8 cellular contexts compared by ENCODE assay signal in the genomic region with DNA sequence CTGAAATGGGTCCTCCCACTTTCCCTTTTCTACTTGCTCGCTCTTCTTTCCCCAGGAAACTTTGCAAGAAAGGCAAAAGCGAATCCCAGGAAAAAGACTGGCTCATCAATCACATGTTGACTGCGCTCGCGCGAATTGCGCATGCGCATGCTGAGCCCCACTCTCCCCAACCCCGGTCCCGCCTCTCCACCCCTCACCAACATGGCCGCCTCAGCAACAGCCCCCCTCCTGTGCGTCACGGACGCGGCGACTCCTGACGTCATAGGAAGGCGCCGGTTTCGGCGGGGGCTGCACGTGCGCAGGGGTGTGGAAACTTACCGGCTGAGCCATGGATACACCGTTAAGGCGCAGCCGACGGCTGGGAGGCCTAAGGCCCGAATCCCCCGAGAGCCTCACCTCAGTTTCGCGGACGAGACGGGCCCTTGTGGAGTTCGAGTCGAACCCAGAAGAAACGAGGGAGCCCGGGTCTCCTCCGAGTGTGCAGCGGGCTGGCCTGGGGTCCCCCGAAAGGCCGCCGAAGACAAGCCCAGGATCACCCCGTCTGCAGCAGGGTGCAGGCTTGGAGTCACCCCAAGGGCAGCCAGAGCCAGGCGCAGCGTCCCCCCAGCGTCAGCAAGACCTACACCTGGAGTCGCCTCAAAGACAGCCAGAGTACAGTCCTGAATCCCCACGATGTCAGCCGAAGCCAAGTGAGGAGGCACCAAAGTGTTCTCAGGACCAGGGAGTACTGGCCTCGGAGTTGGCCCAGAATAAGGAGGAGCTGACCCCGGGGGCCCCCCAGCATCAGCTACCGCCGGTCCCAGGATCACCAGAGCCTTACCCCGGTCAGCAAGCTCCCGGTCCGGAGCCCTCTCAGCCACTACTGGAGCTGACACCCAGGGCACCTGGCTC. TPM values are rescaled to one million over a fixed set of nuclear protein-coding genes. Genes with fewer than 3 reads are reported as not detected.
DNase-seq lines count a peak whose midpoint lies in the region; ATAC-seq and TF ChIP-seq lines count a peak whose summit lies in the region.

A gene with protein sequence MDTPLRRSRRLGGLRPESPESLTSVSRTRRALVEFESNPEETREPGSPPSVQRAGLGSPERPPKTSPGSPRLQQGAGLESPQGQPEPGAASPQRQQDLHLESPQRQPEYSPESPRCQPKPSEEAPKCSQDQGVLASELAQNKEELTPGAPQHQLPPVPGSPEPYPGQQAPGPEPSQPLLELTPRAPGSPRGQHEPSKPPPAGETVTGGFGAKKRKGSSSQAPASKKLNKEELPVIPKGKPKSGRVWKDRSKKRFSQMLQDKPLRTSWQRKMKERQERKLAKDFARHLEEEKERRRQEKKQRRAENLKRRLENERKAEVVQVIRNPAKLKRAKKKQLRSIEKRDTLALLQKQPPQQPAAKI (plus strand): TSS at position 317 of the 891 bp plus-strand sequence. CDS start 12 bp downstream, at position 329.

- in situ Hi-C loops in GM13976 (cut with MboI; ENCODE audit: low sequenced_read_pairs, unreplicated experiment), result loop anchor here (25.0 kb wide), 1 partner anchor 345 kb away; no protein-coding TSS in a partner anchor

- H3K36me3 Mint-ChIP-seq in T-helper 17 cell (ENCODE audit: low read depth) (peaks cover 9% of the 10 kb centered on the region), type B pancreatic cell (no peaks in the 10 kb centered on the region)

- H3K9me3 Mint-ChIP-seq in type B pancreatic cell, result no peaks in the 10 kb centered on the region

- no peaks in the 10 kb centered on the region for H3K9me3 ChIP-seq in T-helper 17 cell (ENCODE audit: control insufficient read depth, low read length, poor library complexity, severe bottlenecking)

- DNase-seq in GM13976 (ENCODE audit: low spot score) (peak; percentile 100), NCI-H146 (lab: John Stamatoyannopoulos, UW) (peak; percentile 95), T-helper 17 cell (peak; percentile 95 to 100 (median 96)), amniotic stem cell (lab: John Stamatoyannopoulos, UW) (peak; percentile 77), left cardiac atrium (peak; percentile 97), posterior cingulate gyrus (peak; percentile 93 to 99 (median 95)), type B pancreatic cell (ENCODE audit: extremely low spot score, unreplicated experiment) (peak; percentile 99)

- peak; percentile 89 for ATAC-seq in HG02798 (IDR thresholded peaks at IDR 0.05; ENCODE audit: poor library complexity, unreplicated experiment)
- ATAC-seq in T-helper 17 cell, result peak; percentile 96
- peak; percentile 96 to 97 for ATAC-seq in left cardiac atrium

- H3K27me3 Mint-ChIP-seq in T-helper 17 cell (no peaks in the 10 kb centered on the region), type B pancreatic cell (no peaks in the 10 kb centered on the region)

- peaks cover 41% of the 10 kb centered on the region for H3K4me1 Mint-ChIP-seq in T-helper 17 cell
- H3K4me1 Mint-ChIP-seq in type B pancreatic cell (ENCODE audit: unreplicated experiment), result peaks cover 37% of the 10 kb centered on the region

- peak within 1 kb of the TSS; percentile 92 for H3K4me3 Mint-ChIP-seq in T-helper 17 cell
- peak within 1 kb of the TSS; percentile 91 for H3K4me3 Mint-ChIP-seq in type B pancreatic cell

- TF ChIP-seq CTCF in GM13976 (IDR thresholded peaks at IDR 0.05; ENCODE audit: borderline replicate concordance, control extremely low read depth, extremely low read depth, insufficient read depth, missing control alignments), result no peak
- no peak for TF ChIP-seq CTCF in type B pancreatic cell (conservative IDR thresholded peaks at IDR 0.05)

- peak within 1 kb of the TSS; percentile 96 for H3K27ac Mint-ChIP-seq in T-helper 17 cell
- peak within 1 kb of the TSS; percentile 92 for H3K27ac Mint-ChIP-seq in type B pancreatic cell

- intact Hi-C loops in left cardiac atrium (cut with DNase I), result no loop called here
- intact Hi-C loops in posterior cingulate gyrus (cut with DNase I), result loop anchor here (10.0 kb wide), 1 partner anchor 323 kb away; the partner anchor contains the start of gene VPS37C

RNA-seq across cellular contexts. Expression of the gene that starts here (rescaled TPM):
- total RNA-seq in T-helper 17 cell (10 to 100 TPM in 1 of 2 donors, 1 to 10 TPM in 1; 9.2 to 13.1 TPM), left cardiac atrium (10 to 100 TPM in 1 of 2 donors, 1 to 10 TPM in 1; 8.7 to 19.2 TPM), type B pancreatic cell (ENCODE audit: low replicate concordance) (25.2 and 31.1 TPM in 2 replicates)

Comparison
In these comparisons a context has a peak if more than half of its experiments do, and no peak if none do; other contexts are left out.
1. Peak in every context shown above with its lines: DNase-seq and ATAC-seq.